ENCODE assay signal across 8 cellular contexts in genomic region chr17:19238167-19238505, GRCh38. TPM values are rescaled to one million over a fixed set of nuclear protein-coding genes. Genes with fewer than 3 reads are reported as not detected.
DNase-seq lines count a peak whose midpoint lies in the region; ATAC-seq and TF ChIP-seq lines count a peak whose summit lies in the region.

No MANE protein-coding gene starts in this region.

- H3K9me3 Mint-ChIP-seq in CD8-positive, alpha-beta memory T cell = no peaks in the 10 kb centered on the region
- H3K9me3 Mint-ChIP-seq in activated T-helper 2 cell treated with anti-CD3 and anti-CD28 coated beads, Interferon-gamma antibody, Interleukin-2, Interleukin-4, amounts not matched to agents 10 μg/mL and 5 μg/mL and 100 μg/mL, durations not matched to agents 14 hours and 24 hours and 36 hours = no peaks in the 10 kb centered on the region
- no peaks in the 10 kb centered on the region for H3K9me3 Mint-ChIP-seq in progenitor cell of endocrine pancreas (ENCODE audit: low read depth)

- no peak overlapping the region for H3K27ac ChIP-seq in CD8-positive, alpha-beta memory T cell (ENCODE audit: low read depth, low read length)
- peak overlapping the region; percentile 28 for H3K27ac ChIP-seq in HUES48 (ENCODE audit: low read depth, low read length)

- intact Hi-C loops in activated T-helper 2 cell treated with anti-CD3 and anti-CD28 coated beads, Interferon-gamma antibody, Interleukin-2, Interleukin-4, amounts not matched to agents 10 μg/mL and 5 μg/mL and 100 μg/mL, durations not matched to agents 14 hours and 24 hours and 36 hours (cut with micrococcal nuclease) = no loop called here
- intact Hi-C loops in left cardiac atrium (cut with DNase I) = no loop called here

- peak overlapping the region in 7 of 8 donors; percentile 17 to 77 (median 60) for H3K27ac Mint-ChIP-seq in CD8-positive, alpha-beta memory T cell
- no peak overlapping the region for H3K27ac Mint-ChIP-seq in activated T-helper 2 cell treated with anti-CD3 and anti-CD28 coated beads, Interferon-gamma antibody, Interleukin-2, Interleukin-4, amounts not matched to agents 10 μg/mL and 5 μg/mL and 100 μg/mL, durations not matched to agents 14 hours and 24 hours and 36 hours
- peak overlapping the region; percentile 89 for H3K27ac Mint-ChIP-seq in progenitor cell of endocrine pancreas

- no peaks in the 10 kb centered on the region for H3K27me3 ChIP-seq in CD8-positive, alpha-beta memory T cell (ENCODE audit: insufficient read depth, low read length, poor library complexity, severe bottlenecking)
- H3K27me3 ChIP-seq in HUES48 (ENCODE audit: control insufficient read depth, insufficient read depth, low read length) = no peaks in the 10 kb centered on the region

- H3K36me3 Mint-ChIP-seq in CD8-positive, alpha-beta memory T cell = peaks cover 0 to 2% (median 0%) of the 10 kb centered on the region in 3 donors
- no peaks in the 10 kb centered on the region for H3K36me3 Mint-ChIP-seq in activated T-helper 2 cell treated with anti-CD3 and anti-CD28 coated beads, Interferon-gamma antibody, Interleukin-2, Interleukin-4, amounts not matched to agents 10 μg/mL and 5 μg/mL and 100 μg/mL, durations not matched to agents 14 hours and 24 hours and 36 hours (ENCODE audit: low read depth)
- peaks cover 4% of the 10 kb centered on the region for H3K36me3 Mint-ChIP-seq in progenitor cell of endocrine pancreas (ENCODE audit: insufficient read depth)

- peak overlapping the region; percentile 83 for H3K4me3 ChIP-seq in CD8-positive, alpha-beta memory T cell (ENCODE audit: low read length)
- H3K4me3 ChIP-seq in HUES48 (ENCODE audit: low read depth, low read length) = peak overlapping the region; percentile 94

- H3K27me3 Mint-ChIP-seq in CD8-positive, alpha-beta memory T cell = peaks cover 0 to 5% of the 10 kb centered on the region in 2 donors
- H3K27me3 Mint-ChIP-seq in activated T-helper 2 cell treated with anti-CD3 and anti-CD28 coated beads, Interferon-gamma antibody, Interleukin-2, Interleukin-4, amounts not matched to agents 10 μg/mL and 5 μg/mL and 100 μg/mL, durations not matched to agents 14 hours and 24 hours and 36 hours (ENCODE audit: low read depth) = peaks cover 9% of the 10 kb centered on the region
- H3K27me3 Mint-ChIP-seq in progenitor cell of endocrine pancreas = no peaks in the 10 kb centered on the region

- POLR2A ChIA-PET in CD8-positive, alpha-beta memory T cell (lab: Charles Lee) = interaction anchor here (0.7 kb wide), 1 partner anchor 9 kb away, joined by 3 read pairs; no protein-coding TSS in a partner anchor

- no peaks in the 10 kb centered on the region for H3K9me3 ChIP-seq in CD8-positive, alpha-beta memory T cell (ENCODE audit: low read length)
- H3K9me3 ChIP-seq in HUES48 (ENCODE audit: control insufficient read depth, insufficient read depth, low read length) = no peaks in the 10 kb centered on the region

- no peaks in the 10 kb centered on the region for H3K36me3 ChIP-seq in CD8-positive, alpha-beta memory T cell (ENCODE audit: insufficient read depth, low read length)
- H3K36me3 ChIP-seq in HUES48 (ENCODE audit: control insufficient read depth, insufficient read depth, low read length) = 0 out of 2 replicates have a peak, but pooled peaks cover 5% of the 10 kb centered on the region

- no peak for TF ChIP-seq CTCF in progenitor cell of endocrine pancreas (IDR thresholded peaks at IDR 0.05; ENCODE audit: unreplicated experiment)

- peaks cover 5 to 13% (median 5%) of the 10 kb centered on the region in 3 donors for H3K4me1 Mint-ChIP-seq in CD8-positive, alpha-beta memory T cell
- H3K4me1 Mint-ChIP-seq in activated T-helper 2 cell treated with anti-CD3 and anti-CD28 coated beads, Interferon-gamma antibody, Interleukin-2, Interleukin-4, amounts not matched to agents 10 μg/mL and 5 μg/mL and 100 μg/mL, durations not matched to agents 14 hours and 24 hours and 36 hours (ENCODE audit: low read depth) = peaks cover 4% of the 10 kb centered on the region
- H3K4me1 Mint-ChIP-seq in progenitor cell of endocrine pancreas (ENCODE audit: low read depth) = peaks cover 17% of the 10 kb centered on the region

- CTCF ChIA-PET in CD8-positive, alpha-beta memory T cell (lab: Charles Lee) = interaction anchor here (1.9 kb wide), 1 partner anchor 125 kb away, joined by 4 read pairs; the partner anchor contains the start of gene B9D1

- H3K9ac ChIP-seq in HUES48 (ENCODE audit: low read depth, low read length) = peak overlapping the region; percentile 68; the same call in 1 of the 2 replicates

- peak overlapping the region; percentile 79 to 91 (median 87) for H3K4me3 Mint-ChIP-seq in CD8-positive, alpha-beta memory T cell
- peak overlapping the region; percentile 83 for H3K4me3 Mint-ChIP-seq in activated T-helper 2 cell treated with anti-CD3 and anti-CD28 coated beads, Interferon-gamma antibody, Interleukin-2, Interleukin-4, amounts not matched to agents 10 μg/mL and 5 μg/mL and 100 μg/mL, durations not matched to agents 14 hours and 24 hours and 36 hours (ENCODE audit: low read depth)
- H3K4me3 Mint-ChIP-seq in progenitor cell of endocrine pancreas (ENCODE audit: low read depth) = peak overlapping the region; percentile 92

- H3K4me1 ChIP-seq in CD8-positive, alpha-beta memory T cell (ENCODE audit: insufficient read depth, low read length) = peaks cover 8% of the 10 kb centered on the region
- H3K4me1 ChIP-seq in HUES48 (ENCODE audit: control insufficient read depth, insufficient read depth, low read length) = peaks cover 12% of the 10 kb centered on the region

- peak in 2 of 5 donors; percentile 6 to 51 for DNase-seq in CD8-positive, alpha-beta memory T cell
- DNase-seq in activated T-helper 2 cell treated with anti-CD3 and anti-CD28 coated beads, Interferon-gamma antibody, Interleukin-2, Interleukin-4, amounts not matched to agents 10 μg/mL and 5 μg/mL and 100 μg/mL, durations not matched to agents 14 hours and 24 hours and 36 hours (ENCODE audit: low spot score) = no peak
- DNase-seq in left cardiac atrium (peak; percentile 54), progenitor cell of endocrine pancreas (ENCODE audit: low spot score, unreplicated experiment) (peak; percentile 26), NCI-H2029 treated with DMSO at 0.1 percent for 48 hours (lab: John Stamatoyannopoulos, UW) (no peak), GOT3 (lab: John Stamatoyannopoulos, UW) (no peak)

- ATAC-seq in left cardiac atrium (peak; percentile 14 to 40), GM21515 (IDR thresholded peaks at IDR 0.05; ENCODE audit: unreplicated experiment) (no peak)

RNA-seq across cellular contexts. Expression of gene EPN2, which starts 1.0 kb away (rescaled TPM):
- total RNA-seq in CD8-positive, alpha-beta memory T cell = 10 to 100 TPM in 1 of 2 experiments, 1 to 10 TPM in 1; 9.0 to 10.4 TPM
- 9.7 TPM for polyA plus RNA-seq in CD8-positive, alpha-beta memory T cell
- total RNA-seq in activated T-helper 2 cell treated with anti-CD3 and anti-CD28 coated beads, Interferon-gamma antibody, Interleukin-2, Interleukin-4, amounts not matched to agents 10 μg/mL and 5 μg/mL and 100 μg/mL, durations not matched to agents 14 hours and 24 hours and 36 hours = 10.5 and 11.6 TPM in 2 replicates
- total RNA-seq in left cardiac atrium (10 to 100 TPM; 74.1 to 82.2 TPM), progenitor cell of endocrine pancreas (49.8 and 51.2 TPM in 2 replicates)

Comparison
In these comparisons a context has a peak if more than half of its experiments do, and no peak if none do; other contexts are left out.
1. DNase-seq: peak in left cardiac atrium (single experiment) and progenitor cell of endocrine pancreas (single experiment); none in activated T-helper 2 cell treated with anti-CD3 and anti-CD28 coated beads, Interferon-gamma antibody, Interleukin-2, Interleukin-4, amounts not matched to agents 10 μg/mL and 5 μg/mL and 100 μg/mL, durations not matched to agents 14 hours and 24 hours and 36 hours (single experiment), NCI-H2029 treated with DMSO at 0.1 percent for 48 hours (single experiment) and GOT3 (single experiment).
2. Peak in every context shown above with its lines, with median percentiles within 50 percentile points of each other: H3K4me3 Mint-ChIP-seq.